Comparison of ENCODE assay signal across 29 cellular contexts in the genomic region with DNA sequence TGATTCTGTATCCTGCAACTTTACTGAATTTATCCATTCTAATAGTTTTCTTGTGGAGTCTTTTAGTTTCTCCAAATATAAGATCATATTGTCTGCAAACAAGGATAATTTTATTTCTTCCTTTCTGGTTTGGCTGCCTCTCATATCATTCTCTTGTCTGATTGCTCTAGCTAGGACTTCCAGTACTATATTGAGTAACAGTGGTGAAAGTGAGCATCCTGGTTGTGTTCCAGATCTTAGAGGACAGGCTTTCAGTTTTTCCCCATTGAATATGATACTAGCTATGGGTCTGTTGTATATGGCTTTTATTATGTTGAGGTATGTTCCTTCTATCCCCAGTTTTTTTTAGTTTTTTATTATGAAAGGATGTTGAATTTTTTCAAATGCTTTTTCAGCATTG.
"Had no signal": no experiment of that assay in that cellular context is flagged by ENCODE, and none has a peak within 500 bp of the region (broad histone marks: within the 10 kb centered on the region; RNA-seq: fewer than 3 reads in every experiment).

No MANE protein-coding gene starts in this region.

- DNase-seq: activated B cell treated with CpG ODN at 0.5 μM for 24 hours; activated CD4-positive, alpha-beta T cell treated with anti-CD3 and anti-CD28 coated beads for 48 hours; activated CD4-positive, alpha-beta T cell treated with anti-CD3 and anti-CD28 coated beads, Interleukin-2, amount 50 U/mL, for 1 hour; activated CD4-positive, alpha-beta T cell treated with anti-CD3 and anti-CD28 coated beads, Interleukin-2, amount 50 U/mL, for 48 hours; activated CD8-positive, alpha-beta memory T cell treated with anti-CD3 and anti-CD28 coated beads, Interleukin-2, amount 50 U/mL, for 48 hours; activated CD8-positive, alpha-beta T cell treated with anti-CD3 and anti-CD28 coated beads for 36 hours; activated gamma-delta T cell; activated naive CD4-positive, alpha-beta T cell; activated naive CD4-positive, alpha-beta T cell treated with anti-CD3 and anti-CD28 coated beads, Interleukin-2, amount 10 ng/mL, durations not matched to agents 7 days and 5 days; activated naive CD8-positive, alpha-beta T cell treated with anti-CD3 and anti-CD28 coated beads, Interleukin-2, amount 10 ng/mL, durations not matched to agents 7 days and 5 days; activated T-cell treated with anti-CD3 and anti-CD28 coated beads for 4 hours; activated T-cell treated with anti-CD3 and anti-CD28 coated beads, Interleukin-2, amount 50 U/mL, for 24 hours; activated T-cell treated with anti-CD3 and anti-CD28 coated beads, Interleukin-2, amount 50 U/mL, for 72 hours; dorsolateral prefrontal cortex; effector memory CD4-positive, alpha-beta T cell; endodermal cell; foreskin melanocyte; T-helper 1 cell; T-helper 17 cell; T1000; WERI-Rb-1 had no signal

- H3K4me1 Mint-ChIP-seq: activated B cell treated with CpG ODN at 0.5 μM for 24 hours; activated naive CD4-positive, alpha-beta T cell treated with anti-CD3 and anti-CD28 coated beads, Interleukin-2, amount 10 ng/mL, durations not matched to agents 7 days and 5 days; activated naive CD8-positive, alpha-beta T cell treated with anti-CD3 and anti-CD28 coated beads, Interleukin-2, amount 10 ng/mL, durations not matched to agents 7 days and 5 days; brain had no signal

- H3K36me3 Mint-ChIP-seq: activated naive CD4-positive, alpha-beta T cell treated with anti-CD3 and anti-CD28 coated beads, Interleukin-2, amount 10 ng/mL, durations not matched to agents 7 days and 5 days; activated naive CD8-positive, alpha-beta T cell treated with anti-CD3 and anti-CD28 coated beads, Interleukin-2, amount 10 ng/mL, durations not matched to agents 7 days and 5 days had no signal

- ATAC-seq: activated CD4-positive, CD25-positive, alpha-beta regulatory T cell treated with anti-CD3 and anti-CD28 coated beads, Interleukin-2, amount 50 U/mL, for 24 hours; activated CD8-positive, alpha-beta T cell treated with anti-CD3 and anti-CD28 coated beads for 36 hours; activated naive CD4-positive, alpha-beta T cell treated with anti-CD3 and anti-CD28 coated beads, Interleukin-2, amount 50 U/mL, for 72 hours; activated T-cell treated with anti-CD3 and anti-CD28 coated beads, Interleukin-2, amount 50 U/mL, for 72 hours; esophagus mucosa; gastroesophageal sphincter; T-helper 17 cell had no signal

- H3K27ac Mint-ChIP-seq: activated B cell treated with CpG ODN at 0.5 μM for 24 hours; activated CD8-positive, alpha-beta T cell treated with anti-CD3 and anti-CD28 coated beads for 36 hours; activated naive CD4-positive, alpha-beta T cell treated with anti-CD3 and anti-CD28 coated beads, Interleukin-2, amount 10 ng/mL, durations not matched to agents 7 days and 5 days; activated naive CD4-positive, alpha-beta T cell treated with anti-CD3 and anti-CD28 coated beads, Interleukin-2, amount 50 U/mL, for 72 hours; activated naive CD8-positive, alpha-beta T cell treated with anti-CD3 and anti-CD28 coated beads, Interleukin-2, amount 10 ng/mL, durations not matched to agents 7 days and 5 days; activated T-cell treated with anti-CD3 and anti-CD28 coated beads, Interleukin-2, amount 50 U/mL, for 24 hours; activated T-cell treated with anti-CD3 and anti-CD28 coated beads, Interleukin-2, amount 50 U/mL, for 72 hours; brain; dendritic cell treated with granulocyte-macrophage colony-stimulating factor and Interleukin-4, amounts not matched to agents 40 ng/mL and 50 ng/mL, for 4 days; endodermal cell; T-helper 2 cell treated with Interferon-gamma antibody and Interleukin-4, amounts not matched to agents 5 μg/mL and 100 μg/mL, for 36 hours had no signal

- H3K9me3 Mint-ChIP-seq: activated naive CD8-positive, alpha-beta T cell treated with anti-CD3 and anti-CD28 coated beads, Interleukin-2, amount 10 ng/mL, durations not matched to agents 7 days and 5 days; activated T-cell treated with anti-CD3 and anti-CD28 coated beads, Interleukin-2, amount 50 U/mL, for 72 hours; dendritic cell treated with granulocyte-macrophage colony-stimulating factor and Interleukin-4, amounts not matched to agents 40 ng/mL and 50 ng/mL, for 4 days; T-helper 2 cell treated with Interferon-gamma antibody and Interleukin-4, amounts not matched to agents 5 μg/mL and 100 μg/mL, for 36 hours had no signal

- H3K27me3 Mint-ChIP-seq: activated B cell treated with CpG ODN at 0.5 μM for 24 hours; activated CD8-positive, alpha-beta T cell treated with anti-CD3 and anti-CD28 coated beads for 36 hours; activated naive CD4-positive, alpha-beta T cell treated with anti-CD3 and anti-CD28 coated beads, Interleukin-2, amount 10 ng/mL, durations not matched to agents 7 days and 5 days; activated naive CD8-positive, alpha-beta T cell treated with anti-CD3 and anti-CD28 coated beads, Interleukin-2, amount 10 ng/mL, durations not matched to agents 7 days and 5 days; activated T-cell treated with anti-CD3 and anti-CD28 coated beads, Interleukin-2, amount 50 U/mL, for 24 hours; brain; central memory CD8-positive, alpha-beta T cell; dendritic cell treated with granulocyte-macrophage colony-stimulating factor and Interleukin-4, amounts not matched to agents 40 ng/mL and 50 ng/mL, for 4 days; T-helper 17 cell had no signal

- H3K4me3 Mint-ChIP-seq: activated B cell treated with CpG ODN at 0.5 μM for 24 hours; activated CD8-positive, alpha-beta T cell treated with anti-CD3 and anti-CD28 coated beads for 36 hours; activated naive CD4-positive, alpha-beta T cell treated with anti-CD3 and anti-CD28 coated beads, Interleukin-2, amount 10 ng/mL, durations not matched to agents 7 days and 5 days; activated naive CD8-positive, alpha-beta T cell treated with anti-CD3 and anti-CD28 coated beads, Interleukin-2, amount 10 ng/mL, durations not matched to agents 7 days and 5 days; activated T-cell treated with anti-CD3 and anti-CD28 coated beads, Interleukin-2, amount 50 U/mL, for 24 hours; activated T-cell treated with anti-CD3 and anti-CD28 coated beads, Interleukin-2, amount 50 U/mL, for 72 hours; brain; central memory CD8-positive, alpha-beta T cell; dendritic cell treated with granulocyte-macrophage colony-stimulating factor and Interleukin-4, amounts not matched to agents 40 ng/mL and 50 ng/mL, for 4 days; endodermal cell; T-helper 17 cell; T-helper 2 cell treated with Interferon-gamma antibody and Interleukin-4, amounts not matched to agents 5 μg/mL and 100 μg/mL, for 36 hours had no signal
